30 cellular contexts compared by ENCODE assay signal in the genomic region with DNA sequence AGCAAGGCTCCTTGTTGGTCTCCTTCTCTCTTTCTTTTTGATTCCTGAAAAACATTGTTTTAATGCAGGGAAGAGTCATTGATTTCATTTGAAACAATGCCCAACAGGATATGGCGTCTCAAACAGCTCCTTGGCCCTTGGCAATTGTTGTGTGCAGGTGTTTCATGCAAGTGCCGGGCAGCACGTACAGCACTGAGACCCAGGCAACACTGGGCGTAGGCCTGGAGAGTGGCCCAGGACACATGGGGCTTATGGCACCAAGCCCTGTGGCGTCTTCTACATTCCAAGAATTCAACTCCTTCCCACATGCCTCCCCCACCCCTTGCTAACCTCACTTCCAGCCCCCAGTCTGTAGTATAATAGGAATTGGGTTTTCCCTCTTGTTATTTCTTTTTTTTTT.
DNase-seq lines count a peak whose midpoint lies in the region; ATAC-seq and TF ChIP-seq lines count a peak whose summit lies in the region.
"Had no signal": no experiment of that assay in that cellular context is flagged by ENCODE, and none has a peak within 500 bp of the region (broad histone marks: within the 10 kb centered on the region; RNA-seq: fewer than 3 reads in every experiment).

No MANE protein-coding gene starts in this region.

- no peak for TF ChIP-seq EP300 in transverse colon (IDR thresholded peaks at IDR 0.05; ENCODE audit: low read depth)

- H3K27ac ChIP-seq in transverse colon, result peak overlapping the region in 3 of 4 donors; percentile 53 to 67 (median 57)
- H3K27ac ChIP-seq: 22Rv1, adrenal gland, breast epithelium, HL-60, right lobe of liver, tibial artery, VCaP had no signal

- H3K4me3 ChIP-seq in mucosa of descending colon (no peak overlapping the region), transverse colon (no peak overlapping the region)
- H3K4me3 ChIP-seq: adrenal gland, breast epithelium, right lobe of liver, SJCRH30, tibial artery had no signal

- peak; percentile 56 for DNase-seq in NCI-H2029 (lab: John Stamatoyannopoulos, UW)
- DNase-seq in NCI-H2029 treated with DMSO at 0.1 percent for 48 hours (lab: John Stamatoyannopoulos, UW), result no peak
- peak; percentile 72 for DNase-seq in astrocyte of the hippocampus (ENCODE audit: low read depth, low spot score)
- DNase-seq in mucosa of descending colon, result peak; percentile 40 to 57 (median 55)
- DNase-seq in transverse colon, result peak; percentile 30
- no peak for DNase-seq in iPS-NIHi11 (ENCODE audit: low spot score)
- DNase-seq: activated CD4-positive, alpha-beta T cell treated with anti-CD3 and anti-CD28 coated beads for 36 hours; activated CD8-positive, alpha-beta T cell treated with anti-CD3 and anti-CD28 coated beads for 36 hours; activated naive CD4-positive, alpha-beta T cell treated with anti-CD3 and anti-CD28 coated beads, Interleukin-2, amount 10 ng/mL, durations not matched to agents 7 days and 5 days; adrenal gland; effector CD8-positive, alpha-beta T cell; GOT3; naive B cell; NCI-H1417 treated with DMSO at 0.1 percent for 48 hours; NCI-H345; NCI-H69; right lobe of liver; SJCRH30; stimulated activated CD4-positive, alpha-beta T cell treated with anti-CD3 and anti-CD28 coated beads, Interleukin-4, amount 100 ng/mL, for 1 hour; SW 1271; T-helper 9 cell; tibial artery had no signal

- H3K36me3 ChIP-seq in mucosa of descending colon (ENCODE audit: low read depth) (no peaks in the 10 kb centered on the region), transverse colon (no peaks in the 10 kb centered on the region)
- H3K36me3 ChIP-seq: adrenal gland, breast epithelium, right lobe of liver, SJCRH30, tibial artery had no signal

- no peak for TF ChIP-seq POLR2A in transverse colon (IDR thresholded peaks at IDR 0.05)

- H3K4me1 ChIP-seq in mucosa of descending colon (ENCODE audit: low read depth) (peaks cover 24% of the 10 kb centered on the region), transverse colon (peaks cover 3 to 53% (median 34%) of the 10 kb centered on the region in 4 donors)
- H3K4me1 ChIP-seq: adrenal gland, breast epithelium, right lobe of liver had no signal

- no peaks in the 10 kb centered on the region for H3K27me3 ChIP-seq in transverse colon
- H3K27me3 ChIP-seq: adrenal gland, breast epithelium, right lobe of liver, SJCRH30, tibial artery had no signal

- in situ Hi-C loops in transverse colon (cut with MboI; ENCODE audit: low pct_ligation_motif_present in 1 of 4, low pct_unique_long_range_greater_than_20kb in 1 of 4, low sequenced_read_pairs in 3 of 4), result loop anchor here in 2 of 4 donors (10.0 to 25.0 kb wide), 2 partner anchors 387 to 394 kb away; no protein-coding TSS in a partner anchor

- no peak for TF ChIP-seq CTCF in mucosa of descending colon (IDR thresholded peaks at IDR 0.05)
- no peak for TF ChIP-seq CTCF in transverse colon (IDR thresholded peaks at IDR 0.05)

- WGBS in transverse colon (ENCODE audit: low coverage in 1 of 2), 2 donors, result 45% methylated on average over 5 of the region's 5 CpGs; no CpG with 5 or more reads in 1 of the 2 donors

- ATAC-seq in mucosa of descending colon (peak; percentile 55), HG02678 (IDR thresholded peaks at IDR 0.05; ENCODE audit: unreplicated experiment) (no peak), GM21526 (IDR thresholded peaks at IDR 0.05; ENCODE audit: low FRiP score, unreplicated experiment) (no peak)
- ATAC-seq: activated CD4-positive, alpha-beta T cell treated with anti-CD3 and anti-CD28 coated beads for 36 hours; activated CD8-positive, alpha-beta T cell treated with anti-CD3 and anti-CD28 coated beads for 36 hours; left lobe of liver; Panc1; right lobe of liver had no signal

- no peaks in the 10 kb centered on the region for H3K9me3 ChIP-seq in mucosa of descending colon
- H3K9me3 ChIP-seq in transverse colon, result no peaks in the 10 kb centered on the region
- H3K9me3 ChIP-seq: adrenal gland, breast epithelium, right lobe of liver, SJCRH30, tibial artery had no signal

- intact Hi-C loops in mucosa of descending colon (cut with DNase I, micrococcal nuclease), result no loop called here
- intact Hi-C loops in transverse colon (cut with DNase I; ENCODE audit: low total_unique reads), result no loop called here

Comparison
In these comparisons a context has a peak if more than half of its experiments do, and no peak if none do; other contexts are left out.
1. DNase-seq: peak in NCI-H2029 (single experiment), astrocyte of the hippocampus (single experiment), mucosa of descending colon (3 of 3) and transverse colon (single experiment); none in NCI-H2029 treated with DMSO at 0.1 percent for 48 hours (single experiment) and iPS-NIHi11 (single experiment).